ENCODE assay signal across 31 cellular contexts in the genomic region with DNA sequence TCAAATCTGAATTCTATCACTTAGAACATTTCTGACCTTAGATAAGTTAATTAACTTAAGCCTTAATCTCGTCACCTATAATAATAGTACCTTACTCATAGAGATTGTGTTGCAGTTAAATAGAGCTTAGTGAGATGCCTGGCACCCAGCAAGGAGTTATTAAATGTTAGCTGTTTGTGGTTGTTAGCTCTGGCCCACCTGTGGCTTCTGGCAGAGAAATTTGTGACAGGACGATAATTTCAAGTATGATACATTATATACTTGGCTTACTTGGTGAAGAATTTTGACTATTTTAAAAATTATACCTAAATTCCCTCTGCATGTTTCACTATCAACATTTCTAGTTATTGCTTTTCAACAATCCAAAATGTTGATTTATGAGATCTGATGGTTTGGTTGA.
"Had no signal": no experiment of that assay in that cellular context is flagged by ENCODE, and none has a peak within 500 bp of the region (broad histone marks: within the 10 kb centered on the region; RNA-seq: fewer than 3 reads in every experiment).

No MANE protein-coding gene starts in this region.

- H3K9ac ChIP-seq: SK-N-SH had no signal

- H3K4me1 ChIP-seq: Peyer's patch, SJSA1 had no signal

- FAIRE-seq: K562 had no signal

- H3K27me3 ChIP-seq: MG63, Peyer's patch, SJSA1 had no signal

- H3K9me3 ChIP-seq: MG63, Peyer's patch, SJSA1, SK-N-SH had no signal

- DNase-seq: Kasumi-1, KG1, MG63, NCI-H1048, NCI-H1092 treated with DMSO at 0.1 percent for 48 hours, NCI-H1105 treated with DMSO at 0.1 percent for 48 hours, NCI-H1436, NCI-H146, NCI-H1694, NCI-H187, NCI-H1930, NCI-H2029 treated with DMSO at 0.1 percent for 48 hours, NCI-H2081 treated with DMSO at 0.1 percent for 48 hours, NCI-H2107, NCI-H2171, NCI-H226, NCI-H446 treated with DMSO at 0.1 percent for 48 hours, NCI-H510A, NCI-H524, NCI-H526, NCI-H774, OCI-M1, PC-3, Peyer's patch, Right ventricle myocardium superior, RPMI8226, SHP77 treated with DMSO at 0.1 percent for 48 hours, SK-N-SH, SW 1271 had no signal

- H3K4me2 ChIP-seq: SK-N-SH had no signal

- H3K4me3 ChIP-seq: K562, MG63, Peyer's patch, SJSA1 had no signal

- H3K36me3 ChIP-seq: MG63, Peyer's patch, SJSA1 had no signal

- H3K27ac ChIP-seq: Peyer's patch, SJSA1 had no signal
